1 cellular context compared by ENCODE assay signal in the genomic region with DNA sequence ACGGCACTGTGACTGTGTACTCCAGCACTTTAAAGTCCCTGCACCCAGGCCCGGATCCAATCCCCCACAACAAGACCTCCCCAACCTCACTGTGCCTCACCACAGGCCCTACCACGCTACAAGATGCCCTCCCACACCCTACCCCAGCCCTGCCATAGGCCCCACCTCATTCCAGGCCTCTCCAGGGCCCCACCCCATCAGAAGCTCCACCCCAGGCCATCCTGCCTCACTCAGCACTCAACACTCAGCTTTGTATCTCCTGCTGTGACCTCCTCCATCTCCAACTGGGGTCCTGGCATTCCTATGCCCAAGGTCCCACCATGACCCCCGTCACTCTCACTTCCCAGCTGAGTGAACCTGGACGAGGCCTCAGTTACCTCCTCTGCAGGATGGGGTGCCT.
TF ChIP-seq lines count a peak whose summit lies in the region.

No MANE protein-coding gene starts in this region.

TF ChIP-seq in HEK293, 187 proteins besides CTCF, POLR2A, EP300 and RAD21 (continued from another document):
- TF ChIP-seq, protein P1, sequence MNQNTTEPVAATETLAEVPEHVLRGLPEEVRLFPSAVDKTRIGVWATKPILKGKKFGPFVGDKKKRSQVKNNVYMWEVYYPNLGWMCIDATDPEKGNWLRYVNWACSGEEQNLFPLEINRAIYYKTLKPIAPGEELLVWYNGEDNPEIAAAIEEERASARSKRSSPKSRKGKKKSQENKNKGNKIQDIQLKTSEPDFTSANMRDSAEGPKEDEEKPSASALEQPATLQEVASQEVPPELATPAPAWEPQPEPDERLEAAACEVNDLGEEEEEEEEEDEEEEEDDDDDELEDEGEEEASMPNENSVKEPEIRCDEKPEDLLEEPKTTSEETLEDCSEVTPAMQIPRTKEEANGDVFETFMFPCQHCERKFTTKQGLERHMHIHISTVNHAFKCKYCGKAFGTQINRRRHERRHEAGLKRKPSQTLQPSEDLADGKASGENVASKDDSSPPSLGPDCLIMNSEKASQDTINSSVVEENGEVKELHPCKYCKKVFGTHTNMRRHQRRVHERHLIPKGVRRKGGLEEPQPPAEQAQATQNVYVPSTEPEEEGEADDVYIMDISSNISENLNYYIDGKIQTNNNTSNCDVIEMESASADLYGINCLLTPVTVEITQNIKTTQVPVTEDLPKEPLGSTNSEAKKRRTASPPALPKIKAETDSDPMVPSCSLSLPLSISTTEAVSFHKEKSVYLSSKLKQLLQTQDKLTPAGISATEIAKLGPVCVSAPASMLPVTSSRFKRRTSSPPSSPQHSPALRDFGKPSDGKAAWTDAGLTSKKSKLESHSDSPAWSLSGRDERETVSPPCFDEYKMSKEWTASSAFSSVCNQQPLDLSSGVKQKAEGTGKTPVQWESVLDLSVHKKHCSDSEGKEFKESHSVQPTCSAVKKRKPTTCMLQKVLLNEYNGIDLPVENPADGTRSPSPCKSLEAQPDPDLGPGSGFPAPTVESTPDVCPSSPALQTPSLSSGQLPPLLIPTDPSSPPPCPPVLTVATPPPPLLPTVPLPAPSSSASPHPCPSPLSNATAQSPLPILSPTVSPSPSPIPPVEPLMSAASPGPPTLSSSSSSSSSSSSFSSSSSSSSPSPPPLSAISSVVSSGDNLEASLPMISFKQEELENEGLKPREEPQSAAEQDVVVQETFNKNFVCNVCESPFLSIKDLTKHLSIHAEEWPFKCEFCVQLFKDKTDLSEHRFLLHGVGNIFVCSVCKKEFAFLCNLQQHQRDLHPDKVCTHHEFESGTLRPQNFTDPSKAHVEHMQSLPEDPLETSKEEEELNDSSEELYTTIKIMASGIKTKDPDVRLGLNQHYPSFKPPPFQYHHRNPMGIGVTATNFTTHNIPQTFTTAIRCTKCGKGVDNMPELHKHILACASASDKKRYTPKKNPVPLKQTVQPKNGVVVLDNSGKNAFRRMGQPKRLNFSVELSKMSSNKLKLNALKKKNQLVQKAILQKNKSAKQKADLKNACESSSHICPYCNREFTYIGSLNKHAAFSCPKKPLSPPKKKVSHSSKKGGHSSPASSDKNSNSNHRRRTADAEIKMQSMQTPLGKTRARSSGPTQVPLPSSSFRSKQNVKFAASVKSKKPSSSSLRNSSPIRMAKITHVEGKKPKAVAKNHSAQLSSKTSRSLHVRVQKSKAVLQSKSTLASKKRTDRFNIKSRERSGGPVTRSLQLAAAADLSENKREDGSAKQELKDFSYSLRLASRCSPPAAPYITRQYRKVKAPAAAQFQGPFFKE (tag by site-specific recombination; IDR thresholded peaks at IDR 0.05; ENCODE audit: borderline replicate concordance) = no peak
- TF ChIP-seq, protein P2, sequence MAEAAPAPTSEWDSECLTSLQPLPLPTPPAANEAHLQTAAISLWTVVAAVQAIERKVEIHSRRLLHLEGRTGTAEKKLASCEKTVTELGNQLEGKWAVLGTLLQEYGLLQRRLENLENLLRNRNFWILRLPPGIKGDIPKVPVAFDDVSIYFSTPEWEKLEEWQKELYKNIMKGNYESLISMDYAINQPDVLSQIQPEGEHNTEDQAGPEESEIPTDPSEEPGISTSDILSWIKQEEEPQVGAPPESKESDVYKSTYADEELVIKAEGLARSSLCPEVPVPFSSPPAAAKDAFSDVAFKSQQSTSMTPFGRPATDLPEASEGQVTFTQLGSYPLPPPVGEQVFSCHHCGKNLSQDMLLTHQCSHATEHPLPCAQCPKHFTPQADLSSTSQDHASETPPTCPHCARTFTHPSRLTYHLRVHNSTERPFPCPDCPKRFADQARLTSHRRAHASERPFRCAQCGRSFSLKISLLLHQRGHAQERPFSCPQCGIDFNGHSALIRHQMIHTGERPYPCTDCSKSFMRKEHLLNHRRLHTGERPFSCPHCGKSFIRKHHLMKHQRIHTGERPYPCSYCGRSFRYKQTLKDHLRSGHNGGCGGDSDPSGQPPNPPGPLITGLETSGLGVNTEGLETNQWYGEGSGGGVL (tag by site-specific recombination; IDR thresholded peaks at IDR 0.05) = no peak
- no peak for TF ChIP-seq ZNF169 (tag by site-specific recombination; IDR thresholded peaks at IDR 0.05)
